Comparison of ENCODE assay signal across 17 cellular contexts in genomic region chr4:169335331-169335730, GRCh38.
DNase-seq lines count a peak whose midpoint lies in the region; ATAC-seq and TF ChIP-seq lines count a peak whose summit lies in the region.
"Had no signal": no experiment of that assay in that cellular context is flagged by ENCODE, and none has a peak within 500 bp of the region (broad histone marks: within the 10 kb centered on the region; RNA-seq: fewer than 3 reads in every experiment).

No MANE protein-coding gene starts in this region.

- no peak for TF ChIP-seq CTCF in coronary artery (IDR thresholded peaks at IDR 0.05)
- no peak for TF ChIP-seq CTCF in omental fat pad (IDR thresholded peaks at IDR 0.05)
- no peak for TF ChIP-seq CTCF in GM10266 (IDR thresholded peaks at IDR 0.05; ENCODE audit: control insufficient read depth, insufficient read depth, low read depth, missing control alignments)

- peak; percentile 25 for DNase-seq in GM03348 (ENCODE audit: low spot score)
- peak; percentile 80 for DNase-seq in OCI-M1 (lab: John Stamatoyannopoulos, UW)
- DNase-seq in coronary artery (ENCODE audit: low spot score) = no peak
- no peak for DNase-seq in omental fat pad (ENCODE audit: low spot score)
- no peak for DNase-seq in GM10266 (ENCODE audit: extremely low spot score)
- DNase-seq in NCI-H1105 treated with DMSO at 0.1 percent for 48 hours (lab: John Stamatoyannopoulos, UW) = no peak
- DNase-seq: colonic mucosa; DND-41; NCI-H1417; NCI-H524; stimulated activated CD4-positive, alpha-beta T cell treated with anti-CD3 and anti-CD28 coated beads, Interleukin-4, amount 100 ng/mL, for 1 hour; T-helper 9 cell had no signal

- TF ChIP-seq POLR2A in GM18505 (IDR thresholded peaks at IDR 0.05; ENCODE audit: borderline replicate concordance, extremely low read depth, insufficient read depth, insufficient read length) = no peak

- no peak overlapping the region for H3K27ac ChIP-seq in coronary artery
- H3K27ac ChIP-seq: BLaER1, colonic mucosa had no signal

- peak overlapping the region; percentile 27 for H3K4me3 ChIP-seq in coronary artery
- H3K4me3 ChIP-seq: BLaER1, colonic mucosa had no signal

- peak; percentile 57 for ATAC-seq in omental fat pad (ENCODE audit: low FRiP score)
- ATAC-seq in GM18505 (IDR thresholded peaks at IDR 0.05; ENCODE audit: unreplicated experiment) = no peak
- no peak for ATAC-seq in GM18907 (IDR thresholded peaks at IDR 0.05; ENCODE audit: unreplicated experiment)
- ATAC-seq: activated naive CD4-positive, alpha-beta T cell treated with anti-CD3 and anti-CD28 coated beads, Interleukin-2, amount 50 U/mL, for 72 hours; stimulated activated effector memory CD8-positive, alpha-beta T cell treated with anti-CD3 and anti-CD28 coated beads, Interleukin-12 subunit alpha, Interleukin-12 subunit beta, amount 100 ng/mL, for 72 hours had no signal

Comparison
In these comparisons a context has a peak if more than half of its experiments do, and no peak if none do; other contexts are left out.
1. DNase-seq: peak in GM03348 (single experiment) and OCI-M1 (single experiment); none in coronary artery (single experiment), omental fat pad (single experiment), GM10266 (single experiment) and NCI-H1105 treated with DMSO at 0.1 percent for 48 hours (single experiment).